ENCODE assay signal across 9 cellular contexts in genomic region chr9:98172604-98173003, GRCh38. TPM values are rescaled to one million over a fixed set of nuclear protein-coding genes. Genes with fewer than 3 reads are reported as not detected.
DNase-seq lines count a peak whose midpoint lies in the region; TF ChIP-seq lines count a peak whose summit lies in the region.
"Had no signal": no experiment of that assay in that cellular context is flagged by ENCODE, and none has a peak within 500 bp of the region (broad histone marks: within the 10 kb centered on the region; RNA-seq: fewer than 3 reads in every experiment).

No MANE protein-coding gene starts in this region.

- H3K9me3 Mint-ChIP-seq in glutamatergic neuron (ENCODE audit: unreplicated experiment): no peaks in the 10 kb centered on the region
- no peaks in the 10 kb centered on the region for H3K9me3 Mint-ChIP-seq in Calu3 (ENCODE audit: low read depth, unreplicated experiment)

- H3K36me3 Mint-ChIP-seq in glutamatergic neuron (ENCODE audit: unreplicated experiment) (no peaks in the 10 kb centered on the region), Calu3 (ENCODE audit: insufficient read depth, unreplicated experiment) (peaks cover 10% of the 10 kb centered on the region)

- intact Hi-C loops in Calu3 (cut with micrococcal nuclease; ENCODE audit: unreplicated experiment): no loop called here

- DNase-seq in A172 (ENCODE audit: low spot score): peak; percentile 16
- peak; percentile 65 for DNase-seq in NCI-H526 treated with DMSO at 0.1 percent for 48 hours (lab: John Stamatoyannopoulos, UW)
- no peak for DNase-seq in glutamatergic neuron
- DNase-seq in activated CD4-positive, alpha-beta T cell treated with anti-CD3 and anti-CD28 coated beads for 48 hours: no peak
- no peak for DNase-seq in Calu3
- no peak for DNase-seq in nucleus accumbens (lab: John Stamatoyannopoulos, UW)
- DNase-seq in activated CD4-positive, alpha-beta T cell treated with anti-CD3 and anti-CD28 coated beads, Interleukin-2, amount 50 U/mL, for 48 hours: no peak
- DNase-seq: uterus had no signal

- peak overlapping the region; percentile 75 for H3K27ac Mint-ChIP-seq in glutamatergic neuron (ENCODE audit: unreplicated experiment)
- no peak overlapping the region for H3K27ac Mint-ChIP-seq in Calu3 (ENCODE audit: unreplicated experiment)

- no peak for TF ChIP-seq RAD21 in Ishikawa (IDR thresholded peaks at IDR 0.05; ENCODE audit: low read depth)

- no TSS peak for BruUV-seq in Calu3 (replicated peaks; lab: Mats Ljungman, UMichigan)

- TF ChIP-seq CTCF in glutamatergic neuron (IDR thresholded peaks at IDR 0.05; ENCODE audit: partially characterized antibody, unreplicated experiment): no peak
- TF ChIP-seq CTCF in Calu3 (IDR thresholded peaks at IDR 0.05; ENCODE audit: unreplicated experiment): no peak

- TF ChIP-seq EP300 in Ishikawa (IDR thresholded peaks at IDR 0.05; ENCODE audit: borderline replicate concordance): peak; percentile 54; the same call in 1 of the 2 replicates

- H3K4me3 Mint-ChIP-seq in glutamatergic neuron (ENCODE audit: unreplicated experiment) (peak overlapping the region; percentile 42), Calu3 (ENCODE audit: low read depth, unreplicated experiment) (no peak overlapping the region)

- CTCF ChIA-PET in Calu3 (lab: Charles Lee): no interaction called here

- H3K27me3 Mint-ChIP-seq in glutamatergic neuron (ENCODE audit: unreplicated experiment) (peaks cover 3% of the 10 kb centered on the region), Calu3 (ENCODE audit: unreplicated experiment) (no peaks in the 10 kb centered on the region)

- H3K4me1 Mint-ChIP-seq in glutamatergic neuron (ENCODE audit: low read depth, unreplicated experiment) (peaks cover 59% of the 10 kb centered on the region), Calu3 (ENCODE audit: low read depth, unreplicated experiment) (peaks cover 45% of the 10 kb centered on the region)

TF ChIP-seq in Ishikawa, 13 proteins besides CTCF, POLR2A, EP300 and RAD21:
- TF ChIP-seq MAX (IDR thresholded peaks at IDR 0.05) (no peak; the same call in 1 of the 2 replicates), USF1 (IDR thresholded peaks at IDR 0.05) (no peak), TAF1 (IDR thresholded peaks at IDR 0.05; ENCODE audit: low read depth) (no peak), ZBTB7A (IDR thresholded peaks at IDR 0.05; ENCODE audit: low read depth) (no peak), TCF12 (IDR thresholded peaks at IDR 0.05; ENCODE audit: low read depth) (peak; percentile 84), NFIC (IDR thresholded peaks at IDR 0.05) (peak; percentile 77), FOXM1 (IDR thresholded peaks at IDR 0.05; ENCODE audit: borderline replicate concordance, low read depth) (0 out of 2 replicates have a peak, but pooled peaks have one; percentile 41), CEBPB (IDR thresholded peaks at IDR 0.05) (no peak), CREB1 (IDR thresholded peaks at IDR 0.05; ENCODE audit: low read depth) (no peak), YY1 (IDR thresholded peaks at IDR 0.05; ENCODE audit: low read depth) (peak; percentile 11; the same call in 1 of the 2 replicates), REST (IDR thresholded peaks at IDR 0.05; ENCODE audit: low read depth) (no peak), TEAD4 (IDR thresholded peaks at IDR 0.05) (0 out of 2 replicates have a peak, but pooled peaks have one; percentile 37), EGR1 (IDR thresholded peaks at IDR 0.05) (no peak)

RNA-seq across cellular contexts. Expression of gene CORO2A, which starts 19.8 kb away (rescaled TPM):
- 12.4 and 12.5 TPM in 2 replicates for total RNA-seq in A172 (2014; rRNA removed; shearing (Covaris generic))
- total RNA-seq in glutamatergic neuron (ENCODE audit: unreplicated experiment) (23.9 TPM), Calu3 (2022) (24.3 and 30.6 TPM in 2 replicates)

RNA-seq across cellular contexts. Expression of gene TRIM14, which starts 53.6 kb away (rescaled TPM):
- 20.6 and 22.9 TPM in 2 replicates for total RNA-seq in A172 (2014; rRNA removed; shearing (Covaris generic))
- total RNA-seq in glutamatergic neuron (ENCODE audit: unreplicated experiment) (0.71 TPM), Calu3 (2022) (34.1 and 54.0 TPM in 2 replicates)

Comparison
In these comparisons a context has a peak if more than half of its experiments do, and no peak if none do; other contexts are left out.
1. DNase-seq: peak in A172 (single experiment) and NCI-H526 treated with DMSO at 0.1 percent for 48 hours (single experiment); none in glutamatergic neuron (single experiment), activated CD4-positive, alpha-beta T cell treated with anti-CD3 and anti-CD28 coated beads for 48 hours (single experiment), Calu3 (single experiment), nucleus accumbens (0 of 56) and activated CD4-positive, alpha-beta T cell treated with anti-CD3 and anti-CD28 coated beads, Interleukin-2, amount 50 U/mL, for 48 hours (0 of 2).
2. RNA of gene TRIM14, which starts 53.6 kb away (total RNA-seq): 34.1 to 54.0 TPM in Calu3 and 20.6 to 22.9 TPM in A172; 0.71 TPM in glutamatergic neuron (single experiment); every median in the first group is over 10 times any median in the second.